1 cellular context compared by ENCODE assay signal in the genomic region with DNA sequence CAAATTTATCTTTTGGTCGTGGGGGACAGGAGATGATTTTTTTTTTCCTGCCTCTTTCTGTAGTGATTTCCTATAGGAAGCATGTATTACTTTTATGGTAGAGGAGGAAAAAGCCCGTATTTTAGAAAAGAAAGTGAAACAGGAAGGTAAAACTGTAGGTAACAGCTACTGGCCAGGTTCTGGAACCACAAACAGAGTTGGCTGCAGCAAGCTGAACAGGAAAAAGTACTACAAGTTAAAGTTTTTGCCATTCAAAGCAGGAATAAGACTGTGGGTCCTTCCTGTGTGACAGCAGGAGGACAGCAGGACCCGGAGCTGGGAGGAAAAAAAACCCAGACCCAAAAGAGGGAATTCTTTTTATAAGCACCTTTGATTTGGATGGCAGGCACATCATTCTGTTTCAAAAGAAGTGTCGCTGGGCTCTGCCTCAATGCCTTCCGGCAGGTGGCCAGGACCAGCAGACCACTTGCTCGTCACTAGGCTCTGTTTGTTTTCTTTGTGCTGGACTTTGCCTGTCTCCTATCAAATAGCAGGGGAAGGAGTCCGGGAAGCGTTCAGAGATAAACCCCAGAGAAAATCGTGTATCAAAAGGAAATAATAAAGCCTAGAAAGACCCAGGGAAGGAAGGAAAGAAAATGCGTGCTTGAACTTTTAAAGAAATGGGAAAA.
TF ChIP-seq lines count a peak whose summit lies in the region.

No MANE protein-coding gene starts in this region.

TF ChIP-seq in SK-N-SH treated with all-trans-retinoic acid at 6 μM for 48 hours, 23 proteins besides CTCF, POLR2A, EP300 and RAD21 (continued from another document):
- TF ChIP-seq, protein P1, sequence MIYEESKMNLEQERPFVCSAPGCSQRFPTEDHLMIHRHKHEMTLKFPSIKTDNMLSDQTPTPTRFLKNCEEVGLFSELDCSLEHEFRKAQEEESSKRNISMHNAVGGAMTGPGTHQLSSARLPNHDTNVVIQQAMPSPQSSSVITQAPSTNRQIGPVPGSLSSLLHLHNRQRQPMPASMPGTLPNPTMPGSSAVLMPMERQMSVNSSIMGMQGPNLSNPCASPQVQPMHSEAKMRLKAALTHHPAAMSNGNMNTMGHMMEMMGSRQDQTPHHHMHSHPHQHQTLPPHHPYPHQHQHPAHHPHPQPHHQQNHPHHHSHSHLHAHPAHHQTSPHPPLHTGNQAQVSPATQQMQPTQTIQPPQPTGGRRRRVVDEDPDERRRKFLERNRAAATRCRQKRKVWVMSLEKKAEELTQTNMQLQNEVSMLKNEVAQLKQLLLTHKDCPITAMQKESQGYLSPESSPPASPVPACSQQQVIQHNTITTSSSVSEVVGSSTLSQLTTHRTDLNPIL (CRISPR knock-in tag; IDR thresholded peaks at IDR 0.05; ENCODE audit: low read depth), result no peak
- no peak for TF ChIP-seq ZNF8 (CRISPR knock-in tag; IDR thresholded peaks at IDR 0.05)
